In the genomic region with DNA sequence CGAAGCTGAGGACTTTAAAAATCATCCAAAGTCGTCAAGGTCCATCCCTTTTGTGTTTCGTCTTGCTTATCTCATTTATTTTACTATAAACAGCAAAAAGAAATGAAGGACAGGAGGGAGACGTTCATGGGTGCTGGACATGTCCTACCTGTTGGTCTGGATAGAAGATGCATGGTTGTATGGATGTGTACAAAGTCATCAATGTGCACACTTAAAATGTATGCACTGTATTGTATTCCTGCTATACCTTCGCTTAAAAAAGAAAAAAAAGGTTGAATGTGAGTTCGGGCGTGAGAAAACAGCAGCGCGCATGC, we compare ENCODE assay signal across 8 cellular contexts. TPM values are rescaled to one million over a fixed set of nuclear protein-coding genes. Genes with fewer than 3 reads are reported as not detected.
DNase-seq lines count a peak whose midpoint lies in the region; ATAC-seq and TF ChIP-seq lines count a peak whose summit lies in the region.

No MANE protein-coding gene starts in this region.

- peak overlapping the region; percentile 64 for H3K4me2 ChIP-seq in Karpas-422 (ENCODE audit: low read depth, low read length, poor library complexity, severe bottlenecking)

- peak overlapping the region; percentile 94 for H3K4me3 ChIP-seq in Karpas-422 (ENCODE audit: low read length)
- H3K4me3 ChIP-seq in duodenal mucosa (ENCODE audit: low read depth in 1 of 2, low read length in 2 of 2): peak overlapping the region; percentile 97 to 98

- intact Hi-C loops in CD14-positive monocyte (cut with micrococcal nuclease): loop anchor here (2.0 to 10.0 kb wide), 6 partner anchors 67 to 357 kb away; partner anchors contain the start of genes MRFAP1 (in 2 of the 2), KIAA0232 (in 1 of the 2) and TADA2B (in 1 of the 2)

- peak overlapping the region; percentile 93 for H2AFZ ChIP-seq in Karpas-422 (ENCODE audit: low read length)

- peaks cover 4 to 5% of the 10 kb centered on the region in 2 donors for H3K36me3 Mint-ChIP-seq in CD14-positive monocyte
- H3K36me3 Mint-ChIP-seq in nephron progenitor cell (ENCODE audit: low read depth): peaks cover 12% of the 10 kb centered on the region

- no peaks in the 10 kb centered on the region for H3K9me3 ChIP-seq in Karpas-422 (ENCODE audit: low read length)
- no peaks in the 10 kb centered on the region for H3K9me3 ChIP-seq in duodenal mucosa (ENCODE audit: control insufficient read depth in 1 of 2, low read length in 2 of 2)

- H3K9ac ChIP-seq in Karpas-422 (ENCODE audit: low read length) (peak overlapping the region; percentile 58), duodenal mucosa (ENCODE audit: low read depth in 1 of 2, low read length in 2 of 2) (peak overlapping the region; percentile 16 to 87)

- H3K27ac Mint-ChIP-seq in CD14-positive monocyte (peak overlapping the region; percentile 85 to 94 (median 89)), nephron progenitor cell (peak overlapping the region; percentile 77)

- peaks cover 8% of the 10 kb centered on the region for H4K20me1 ChIP-seq in Karpas-422 (ENCODE audit: insufficient read depth, low read depth, low read length)

- no peak for DNase-seq in CD14-positive monocyte (ENCODE audit: low spot score)
- DNase-seq in Karpas-422: no peak
- no peak for DNase-seq in nephron progenitor cell
- DNase-seq in NCI-H1436 (lab: John Stamatoyannopoulos, UW): no peak
- DNase-seq in activated gamma-delta T cell treated with Interleukin-2 at 50 U/mL for 16 hours: no peak
- no peak for DNase-seq in OCI-M1 (lab: John Stamatoyannopoulos, UW)

- peaks cover 14% of the 10 kb centered on the region for H3K79me2 ChIP-seq in Karpas-422 (ENCODE audit: low read length)

- TF ChIP-seq CTCF in CD14-positive monocyte (IDR thresholded peaks at IDR 0.05) (no peak), nephron progenitor cell (IDR thresholded peaks at IDR 0.05) (no peak)

- H3K4me3 Mint-ChIP-seq in CD14-positive monocyte (peak overlapping the region; percentile 91 to 96), nephron progenitor cell (peak overlapping the region; percentile 86)

- peaks cover 33% of the 10 kb centered on the region for H3K4me1 ChIP-seq in Karpas-422 (ENCODE audit: low read length)
- peaks cover 4 to 23% of the 10 kb centered on the region in 2 donors for H3K4me1 ChIP-seq in duodenal mucosa (ENCODE audit: control insufficient read depth in 1 of 2, insufficient read depth in 2 of 2, low read length in 2 of 2)

- H3K27me3 Mint-ChIP-seq in CD14-positive monocyte (ENCODE audit: low read depth in 3 of 3) (peaks cover 2 to 4% (median 3%) of the 10 kb centered on the region in 3 donors), nephron progenitor cell (ENCODE audit: low read depth, poor library complexity) (peaks cover 44% of the 10 kb centered on the region)

- ATAC-seq in GM19035 (IDR thresholded peaks at IDR 0.05; ENCODE audit: unreplicated experiment): no peak

- H3K9me3 Mint-ChIP-seq in CD14-positive monocyte (peaks cover 0 to 8% (median 0%) of the 10 kb centered on the region in 7 donors), nephron progenitor cell (peaks cover 39% of the 10 kb centered on the region)

- H3K9me2 ChIP-seq in Karpas-422 (replicated peaks; ENCODE audit: insufficient read depth, low read length): no peaks in the 10 kb centered on the region

- peaks cover 32% of the 10 kb centered on the region for H3K4me1 Mint-ChIP-seq in CD14-positive monocyte
- peaks cover 32% of the 10 kb centered on the region for H3K4me1 Mint-ChIP-seq in nephron progenitor cell

- no peaks in the 10 kb centered on the region for H3K27me3 ChIP-seq in Karpas-422 (ENCODE audit: low read length)
- no peaks in the 10 kb centered on the region for H3K27me3 ChIP-seq in duodenal mucosa (ENCODE audit: control insufficient read depth in 1 of 2, insufficient read depth in 2 of 2, low read length in 2 of 2)

- H3K27ac ChIP-seq in Karpas-422 (ENCODE audit: low read length) (no peak overlapping the region), duodenal mucosa (ENCODE audit: low read depth, low read length) (no peak overlapping the region)

- H3K36me3 ChIP-seq in Karpas-422 (ENCODE audit: insufficient read depth, low read length) (no peaks in the 10 kb centered on the region), duodenal mucosa (ENCODE audit: control insufficient read depth in 1 of 2, insufficient read depth in 2 of 2, low read length in 2 of 2) (no peaks in the 10 kb centered on the region)

RNA-seq across cellular contexts. Expression of gene BLOC1S4, which starts 0.3 kb away (rescaled TPM):
- 10 to 100 TPM; 20.1 to 30.9 TPM for polyA plus RNA-seq in CD14-positive monocyte
- 13.9 and 29.1 TPM in 2 replicates for total RNA-seq in Karpas-422 (2014; rRNA removed; shearing (Covaris generic); ENCODE audit: low replicate concordance)

RNA-seq across cellular contexts. Expression of gene MRFAP1L1, which starts 6.0 kb away (rescaled TPM):
- polyA plus RNA-seq in CD14-positive monocyte: 10 to 100 TPM; 13.8 to 19.1 TPM
- total RNA-seq in Karpas-422 (2014; rRNA removed; shearing (Covaris generic); ENCODE audit: low replicate concordance): 41.9 and 62.3 TPM in 2 replicates

RNA-seq across cellular contexts. Expression of gene S100P, which starts 22.0 kb away (rescaled TPM):
- polyA plus RNA-seq in CD14-positive monocyte: 10 to 100 TPM; 29.3 to 71.2 TPM
- total RNA-seq in Karpas-422 (2014; rRNA removed; shearing (Covaris generic); ENCODE audit: low replicate concordance): not detected in 2 replicates
